In genomic region chr12:67275380-67275913, GRCh38 we compare ENCODE assay signal across 1 cellular context.
TF ChIP-seq lines count a peak whose summit lies in the region.

No MANE protein-coding gene starts in this region.

TF ChIP-seq in WTC11, 78 proteins besides CTCF, POLR2A, EP300 and RAD21 (continued from another document):
- TF ChIP-seq MAX (CRISPR knock-in tag; IDR thresholded peaks at IDR 0.05) (no peak), E2F1 (CRISPR knock-in tag; IDR thresholded peaks at IDR 0.05) (no peak)
